Comparison of ENCODE assay signal across 19 cellular contexts in the genomic region with DNA sequence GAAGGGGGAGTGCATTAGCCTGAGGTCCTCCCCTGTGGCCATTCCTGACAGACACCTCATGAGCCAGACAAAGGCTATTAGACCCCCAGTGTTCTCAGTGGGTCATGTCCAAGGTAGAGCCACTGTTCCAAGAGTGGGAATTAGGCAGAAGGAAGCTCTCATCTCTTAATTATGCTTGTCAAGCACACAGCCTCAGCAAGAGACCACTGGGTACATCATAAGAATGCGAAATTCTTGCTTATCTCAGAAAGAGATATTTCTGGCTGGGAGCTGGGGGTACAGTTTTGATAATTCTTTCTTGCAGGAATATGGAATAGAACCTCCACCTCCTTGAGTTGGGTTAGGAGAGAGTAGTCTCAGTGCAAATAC.
"Had no signal": no experiment of that assay in that cellular context is flagged by ENCODE, and none has a peak within 500 bp of the region (broad histone marks: within the 10 kb centered on the region; RNA-seq: fewer than 3 reads in every experiment).

No MANE protein-coding gene starts in this region.

- DNase-seq: activated CD4-positive, alpha-beta T cell treated with anti-CD3 and anti-CD28 coated beads for 4 hours; activated CD8-positive, alpha-beta memory T cell treated with anti-CD3 and anti-CD28 coated beads, Interleukin-2, amount 50 U/mL, for 4 hours; activated CD8-positive, alpha-beta T cell treated with anti-CD3 and anti-CD28 coated beads for 36 hours; activated naive CD4-positive, alpha-beta T cell treated with anti-CD3 and anti-CD28 coated beads, Interleukin-2, amount 10 ng/mL, durations not matched to agents 7 days and 5 days; activated naive CD8-positive, alpha-beta T cell treated with anti-CD3 and anti-CD28 coated beads, Interleukin-2, amount 50 U/mL, for 24 hours; activated T-cell treated with anti-CD3 and anti-CD28 coated beads, Interleukin-2, amount 50 U/mL, for 4 hours; dorsolateral prefrontal cortex; foreskin fibroblast; naive thymus-derived CD4-positive, alpha-beta T cell; sigmoid colon; spleen; stimulated activated naive B cell treated with anti-CD40 and anti-IgM and Interleukin-4, amounts not matched to agents 10 μg/mL and 1 μg/mL and 100 μg/mL, for 72 hours had no signal

- H3K9ac ChIP-seq: parathyroid adenoma had no signal

- H3K4me1 Mint-ChIP-seq: activated naive CD4-positive, alpha-beta T cell treated with anti-CD3 and anti-CD28 coated beads, Interleukin-2, amount 10 ng/mL, durations not matched to agents 7 days and 5 days; activated naive CD8-positive, alpha-beta T cell treated with anti-CD3 and anti-CD28 coated beads, Interleukin-2, amount 50 U/mL, for 24 hours; memory B cell; naive thymus-derived CD4-positive, alpha-beta T cell; stimulated activated naive B cell treated with anti-CD40 and anti-IgM and Interleukin-4, amounts not matched to agents 10 μg/mL and 1 μg/mL and 100 μg/mL, for 72 hours had no signal

- H3K4me1 ChIP-seq: parathyroid adenoma, sigmoid colon, SJSA1, spleen had no signal

- ATAC-seq: activated CD8-positive, alpha-beta T cell treated with anti-CD3 and anti-CD28 coated beads for 36 hours; activated naive CD8-positive, alpha-beta T cell treated with anti-CD3 and anti-CD28 coated beads, Interleukin-2, amount 50 U/mL, for 24 hours; activated T-cell treated with anti-CD3 and anti-CD28 coated beads, Interleukin-2, amount 50 U/mL, for 4 hours; naive thymus-derived CD4-positive, alpha-beta T cell; stimulated activated naive B cell treated with anti-CD40 and anti-IgM and Interleukin-4, amounts not matched to agents 10 μg/mL and 1 μg/mL and 100 μg/mL, for 72 hours had no signal

- H3K4me3 Mint-ChIP-seq: activated CD8-positive, alpha-beta T cell treated with anti-CD3 and anti-CD28 coated beads for 36 hours; activated naive CD4-positive, alpha-beta T cell treated with anti-CD3 and anti-CD28 coated beads, Interleukin-2, amount 10 ng/mL, durations not matched to agents 7 days and 5 days; activated naive CD8-positive, alpha-beta T cell treated with anti-CD3 and anti-CD28 coated beads, Interleukin-2, amount 50 U/mL, for 24 hours; activated T-cell treated with anti-CD3 and anti-CD28 coated beads, Interleukin-2, amount 50 U/mL, for 4 hours; memory B cell; naive thymus-derived CD4-positive, alpha-beta T cell; stimulated activated naive B cell treated with anti-CD40 and anti-IgM and Interleukin-4, amounts not matched to agents 10 μg/mL and 1 μg/mL and 100 μg/mL, for 72 hours had no signal

- H3K79me2 ChIP-seq: parathyroid adenoma had no signal

- H3K36me3 ChIP-seq: cardiac muscle cell, neutrophil, sigmoid colon, SJSA1, spleen had no signal

- H3K36me3 Mint-ChIP-seq: activated naive CD4-positive, alpha-beta T cell treated with anti-CD3 and anti-CD28 coated beads, Interleukin-2, amount 10 ng/mL, durations not matched to agents 7 days and 5 days; memory B cell; stimulated activated naive B cell treated with anti-CD40 and anti-IgM and Interleukin-4, amounts not matched to agents 10 μg/mL and 1 μg/mL and 100 μg/mL, for 72 hours had no signal

- H3K27ac Mint-ChIP-seq: activated CD8-positive, alpha-beta T cell treated with anti-CD3 and anti-CD28 coated beads for 36 hours; activated naive CD4-positive, alpha-beta T cell treated with anti-CD3 and anti-CD28 coated beads, Interleukin-2, amount 10 ng/mL, durations not matched to agents 7 days and 5 days; activated naive CD8-positive, alpha-beta T cell treated with anti-CD3 and anti-CD28 coated beads, Interleukin-2, amount 50 U/mL, for 24 hours; memory B cell; naive thymus-derived CD4-positive, alpha-beta T cell; stimulated activated naive B cell treated with anti-CD40 and anti-IgM and Interleukin-4, amounts not matched to agents 10 μg/mL and 1 μg/mL and 100 μg/mL, for 72 hours had no signal

- H3K4me3 ChIP-seq: cardiac muscle cell, dorsolateral prefrontal cortex, sigmoid colon, SJSA1, spleen had no signal

- H3K27me3 Mint-ChIP-seq: activated CD8-positive, alpha-beta T cell treated with anti-CD3 and anti-CD28 coated beads for 36 hours; activated naive CD4-positive, alpha-beta T cell treated with anti-CD3 and anti-CD28 coated beads, Interleukin-2, amount 10 ng/mL, durations not matched to agents 7 days and 5 days; activated naive CD8-positive, alpha-beta T cell treated with anti-CD3 and anti-CD28 coated beads, Interleukin-2, amount 50 U/mL, for 24 hours; memory B cell; naive thymus-derived CD4-positive, alpha-beta T cell; stimulated activated naive B cell treated with anti-CD40 and anti-IgM and Interleukin-4, amounts not matched to agents 10 μg/mL and 1 μg/mL and 100 μg/mL, for 72 hours had no signal

- H3K27ac ChIP-seq: cardiac muscle cell, dorsolateral prefrontal cortex, epithelial cell of prostate, neutrophil, parathyroid adenoma, sigmoid colon, SJSA1, spleen had no signal

- H3K9me3 ChIP-seq: neutrophil, SJSA1 had no signal

- H3K27me3 ChIP-seq: cardiac muscle cell, dorsolateral prefrontal cortex, neutrophil, sigmoid colon, SJSA1, spleen had no signal

- H2AFZ ChIP-seq: parathyroid adenoma had no signal

- FAIRE-seq: keratinocyte had no signal
